2 cellular contexts compared by ENCODE assay signal in the genomic region with DNA sequence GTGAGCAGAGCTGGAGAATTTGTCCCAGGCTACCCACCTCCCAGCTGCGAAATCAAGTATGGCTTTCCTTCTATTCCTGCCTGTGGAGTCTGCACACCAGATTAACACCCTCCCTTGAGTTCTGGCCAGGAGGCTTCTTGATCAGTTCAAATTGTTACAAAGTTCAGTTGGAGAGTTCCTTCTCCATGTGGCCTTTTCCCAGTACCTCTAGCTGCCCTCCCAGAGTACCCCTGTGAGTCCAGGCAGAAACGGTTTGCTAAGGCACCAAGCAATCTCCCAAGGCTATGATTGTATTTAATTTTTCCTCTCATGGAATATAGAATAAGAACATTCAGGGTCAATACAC.
TF ChIP-seq lines count a peak whose summit lies in the region.

No MANE protein-coding gene starts in this region.

TF ChIP-seq in GM23338, 12 proteins besides CTCF, POLR2A, EP300 and RAD21 (continued from another document):
- TF ChIP-seq, protein P1, sequence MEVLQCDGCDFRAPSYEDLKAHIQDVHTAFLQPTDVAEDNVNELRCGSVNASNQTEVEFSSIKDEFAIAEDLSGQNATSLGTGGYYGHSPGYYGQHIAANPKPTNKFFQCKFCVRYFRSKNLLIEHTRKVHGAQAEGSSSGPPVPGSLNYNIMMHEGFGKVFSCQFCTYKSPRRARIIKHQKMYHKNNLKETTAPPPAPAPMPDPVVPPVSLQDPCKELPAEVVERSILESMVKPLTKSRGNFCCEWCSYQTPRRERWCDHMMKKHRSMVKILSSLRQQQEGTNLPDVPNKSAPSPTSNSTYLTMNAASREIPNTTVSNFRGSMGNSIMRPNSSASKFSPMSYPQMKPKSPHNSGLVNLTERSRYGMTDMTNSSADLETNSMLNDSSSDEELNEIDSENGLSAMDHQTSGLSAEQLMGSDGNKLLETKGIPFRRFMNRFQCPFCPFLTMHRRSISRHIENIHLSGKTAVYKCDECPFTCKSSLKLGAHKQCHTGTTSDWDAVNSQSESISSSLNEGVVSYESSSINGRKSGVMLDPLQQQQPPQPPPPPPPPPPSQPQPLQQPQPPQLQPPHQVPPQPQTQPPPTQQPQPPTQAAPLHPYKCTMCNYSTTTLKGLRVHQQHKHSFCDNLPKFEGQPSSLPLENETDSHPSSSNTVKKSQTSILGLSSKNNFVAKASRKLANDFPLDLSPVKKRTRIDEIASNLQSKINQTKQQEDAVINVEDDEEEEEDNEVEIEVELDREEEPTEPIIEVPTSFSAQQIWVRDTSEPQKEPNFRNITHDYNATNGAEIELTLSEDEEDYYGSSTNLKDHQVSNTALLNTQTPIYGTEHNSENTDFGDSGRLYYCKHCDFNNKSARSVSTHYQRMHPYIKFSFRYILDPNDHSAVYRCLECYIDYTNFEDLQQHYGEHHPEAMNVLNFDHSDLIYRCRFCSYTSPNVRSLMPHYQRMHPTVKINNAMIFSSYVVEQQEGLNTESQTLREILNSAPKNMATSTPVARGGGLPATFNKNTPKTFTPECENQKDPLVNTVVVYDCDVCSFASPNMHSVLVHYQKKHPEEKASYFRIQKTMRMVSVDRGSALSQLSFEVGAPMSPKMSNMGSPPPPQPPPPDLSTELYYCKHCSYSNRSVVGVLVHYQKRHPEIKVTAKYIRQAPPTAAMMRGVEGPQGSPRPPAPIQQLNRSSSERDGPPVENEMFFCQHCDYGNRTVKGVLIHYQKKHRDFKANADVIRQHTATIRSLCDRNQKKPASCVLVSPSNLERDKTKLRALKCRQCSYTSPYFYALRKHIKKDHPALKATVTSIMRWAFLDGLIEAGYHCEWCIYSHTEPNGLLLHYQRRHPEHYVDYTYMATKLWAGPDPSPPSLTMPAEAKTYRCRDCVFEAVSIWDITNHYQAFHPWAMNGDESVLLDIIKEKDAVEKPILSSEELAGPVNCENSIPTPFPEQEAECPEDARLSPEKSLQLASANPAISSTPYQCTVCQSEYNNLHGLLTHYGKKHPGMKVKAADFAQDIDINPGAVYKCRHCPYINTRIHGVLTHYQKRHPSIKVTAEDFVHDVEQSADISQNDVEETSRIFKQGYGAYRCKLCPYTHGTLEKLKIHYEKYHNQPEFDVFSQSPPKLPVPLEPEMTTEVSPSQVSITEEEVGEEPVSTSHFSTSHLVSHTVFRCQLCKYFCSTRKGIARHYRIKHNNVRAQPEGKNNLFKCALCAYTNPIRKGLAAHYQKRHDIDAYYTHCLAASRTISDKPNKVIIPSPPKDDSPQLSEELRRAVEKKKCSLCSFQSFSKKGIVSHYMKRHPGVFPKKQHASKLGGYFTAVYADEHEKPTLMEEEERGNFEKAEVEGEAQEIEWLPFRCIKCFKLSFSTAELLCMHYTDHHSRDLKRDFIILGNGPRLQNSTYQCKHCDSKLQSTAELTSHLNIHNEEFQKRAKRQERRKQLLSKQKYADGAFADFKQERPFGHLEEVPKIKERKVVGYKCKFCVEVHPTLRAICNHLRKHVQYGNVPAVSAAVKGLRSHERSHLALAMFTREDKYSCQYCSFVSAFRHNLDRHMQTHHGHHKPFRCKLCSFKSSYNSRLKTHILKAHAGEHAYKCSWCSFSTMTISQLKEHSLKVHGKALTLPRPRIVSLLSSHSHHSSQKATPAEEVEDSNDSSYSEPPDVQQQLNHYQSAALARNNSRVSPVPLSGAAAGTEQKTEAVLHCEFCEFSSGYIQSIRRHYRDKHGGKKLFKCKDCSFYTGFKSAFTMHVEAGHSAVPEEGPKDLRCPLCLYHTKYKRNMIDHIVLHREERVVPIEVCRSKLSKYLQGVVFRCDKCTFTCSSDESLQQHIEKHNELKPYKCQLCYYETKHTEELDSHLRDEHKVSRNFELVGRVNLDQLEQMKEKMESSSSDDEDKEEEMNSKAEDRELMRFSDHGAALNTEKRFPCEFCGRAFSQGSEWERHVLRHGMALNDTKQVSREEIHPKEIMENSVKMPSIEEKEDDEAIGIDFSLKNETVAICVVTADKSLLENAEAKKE (CRISPR knock-in tag; IDR thresholded peaks at IDR 0.05): no peak
- TF ChIP-seq, protein P2, sequence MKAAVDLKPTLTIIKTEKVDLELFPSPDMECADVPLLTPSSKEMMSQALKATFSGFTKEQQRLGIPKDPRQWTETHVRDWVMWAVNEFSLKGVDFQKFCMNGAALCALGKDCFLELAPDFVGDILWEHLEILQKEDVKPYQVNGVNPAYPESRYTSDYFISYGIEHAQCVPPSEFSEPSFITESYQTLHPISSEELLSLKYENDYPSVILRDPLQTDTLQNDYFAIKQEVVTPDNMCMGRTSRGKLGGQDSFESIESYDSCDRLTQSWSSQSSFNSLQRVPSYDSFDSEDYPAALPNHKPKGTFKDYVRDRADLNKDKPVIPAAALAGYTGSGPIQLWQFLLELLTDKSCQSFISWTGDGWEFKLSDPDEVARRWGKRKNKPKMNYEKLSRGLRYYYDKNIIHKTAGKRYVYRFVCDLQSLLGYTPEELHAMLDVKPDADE (IDR thresholded peaks at IDR 0.05): no peak
- TF ChIP-seq ZNF114 (CRISPR knock-in tag; IDR thresholded peaks at IDR 0.05) (no peak), ZNF331 (CRISPR knock-in tag; IDR thresholded peaks at IDR 0.05; ENCODE audit: low read depth) (no peak)
- TF ChIP-seq, protein P3, sequence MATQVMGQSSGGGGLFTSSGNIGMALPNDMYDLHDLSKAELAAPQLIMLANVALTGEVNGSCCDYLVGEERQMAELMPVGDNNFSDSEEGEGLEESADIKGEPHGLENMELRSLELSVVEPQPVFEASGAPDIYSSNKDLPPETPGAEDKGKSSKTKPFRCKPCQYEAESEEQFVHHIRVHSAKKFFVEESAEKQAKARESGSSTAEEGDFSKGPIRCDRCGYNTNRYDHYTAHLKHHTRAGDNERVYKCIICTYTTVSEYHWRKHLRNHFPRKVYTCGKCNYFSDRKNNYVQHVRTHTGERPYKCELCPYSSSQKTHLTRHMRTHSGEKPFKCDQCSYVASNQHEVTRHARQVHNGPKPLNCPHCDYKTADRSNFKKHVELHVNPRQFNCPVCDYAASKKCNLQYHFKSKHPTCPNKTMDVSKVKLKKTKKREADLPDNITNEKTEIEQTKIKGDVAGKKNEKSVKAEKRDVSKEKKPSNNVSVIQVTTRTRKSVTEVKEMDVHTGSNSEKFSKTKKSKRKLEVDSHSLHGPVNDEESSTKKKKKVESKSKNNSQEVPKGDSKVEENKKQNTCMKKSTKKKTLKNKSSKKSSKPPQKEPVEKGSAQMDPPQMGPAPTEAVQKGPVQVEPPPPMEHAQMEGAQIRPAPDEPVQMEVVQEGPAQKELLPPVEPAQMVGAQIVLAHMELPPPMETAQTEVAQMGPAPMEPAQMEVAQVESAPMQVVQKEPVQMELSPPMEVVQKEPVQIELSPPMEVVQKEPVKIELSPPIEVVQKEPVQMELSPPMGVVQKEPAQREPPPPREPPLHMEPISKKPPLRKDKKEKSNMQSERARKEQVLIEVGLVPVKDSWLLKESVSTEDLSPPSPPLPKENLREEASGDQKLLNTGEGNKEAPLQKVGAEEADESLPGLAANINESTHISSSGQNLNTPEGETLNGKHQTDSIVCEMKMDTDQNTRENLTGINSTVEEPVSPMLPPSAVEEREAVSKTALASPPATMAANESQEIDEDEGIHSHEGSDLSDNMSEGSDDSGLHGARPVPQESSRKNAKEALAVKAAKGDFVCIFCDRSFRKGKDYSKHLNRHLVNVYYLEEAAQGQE (IDR thresholded peaks at IDR 0.05; ENCODE audit: unreplicated experiment): no peak

TF ChIP-seq in WTC11, 78 proteins besides CTCF, POLR2A, EP300 and RAD21 (continued from another document):
- TF ChIP-seq NR2C2 (CRISPR knock-in tag; IDR thresholded peaks at IDR 0.05) (no peak), ZNF263 (CRISPR knock-in tag; IDR thresholded peaks at IDR 0.05; ENCODE audit: low read depth) (no peak), ETV6 (CRISPR knock-in tag; IDR thresholded peaks at IDR 0.05) (no peak)
